In genomic region chr14:42814817-42815216, GRCh38 we compare ENCODE assay signal across 24 cellular contexts.
"Had no signal": no experiment of that assay in that cellular context is flagged by ENCODE, and none has a peak within 500 bp of the region (broad histone marks: within the 10 kb centered on the region; RNA-seq: fewer than 3 reads in every experiment).

No MANE protein-coding gene starts in this region.

- ATAC-seq: left lobe of liver; natural killer cell; right lobe of liver; stimulated activated naive CD8-positive, alpha-beta T cell treated with anti-CD3 and anti-CD28 coated beads, Interleukin-15, amount 100 ng/mL, for 72 hours; upper lobe of right lung had no signal

- H3K4me1 ChIP-seq: esophagus squamous epithelium, right lobe of liver, suprapubic skin, transverse colon, upper lobe of right lung, uterus had no signal

- H3K4me3 ChIP-seq: esophagus squamous epithelium, lung, ovary, right lobe of liver, smooth muscle cell, suprapubic skin, transverse colon, upper lobe of right lung, uterus had no signal

- H3K27me3 ChIP-seq: esophagus squamous epithelium, ovary, right lobe of liver, suprapubic skin, transverse colon, upper lobe of right lung, uterus had no signal

- FAIRE-seq: keratinocyte had no signal

- H3K36me3 ChIP-seq: esophagus squamous epithelium, ovary, right lobe of liver, suprapubic skin, transverse colon, upper lobe of right lung, uterus had no signal

- DNase-seq: effector CD8-positive, alpha-beta T cell; erythroblast; esophagus squamous epithelium; foreskin melanocyte; hypothalamus; immature natural killer cell; natural killer cell; occipital lobe; ovary; right lobe of liver; stimulated activated CD4-positive, alpha-beta T cell treated with anti-CD3 and anti-CD28 coated beads, Interleukin-12 subunit alpha, Interleukin-12 subunit beta, amount 100 ng/mL, for 4 hours; stimulated activated CD4-positive, alpha-beta T cell treated with anti-CD3 and anti-CD28 coated beads, Interleukin-1b, Interleukin-23, amount 100 ng/mL, for 48 hours; stimulated activated CD4-positive, alpha-beta T cell treated with anti-CD3 and anti-CD28 coated beads, Interleukin-4, amount 100 ng/mL, for 1 hour; stimulated activated CD8-positive, alpha-beta memory T cell treated with anti-CD3 and anti-CD28 coated beads, Interleukin-4, amount 100 ng/mL, for 48 hours; stimulated activated naive CD4-positive, alpha-beta T cell; stimulated activated naive CD8-positive, alpha-beta T cell treated with anti-CD3 and anti-CD28 coated beads, Interleukin-15, amount 100 ng/mL, for 72 hours; transverse colon; upper lobe of right lung; uterus had no signal

- H3K27ac ChIP-seq: esophagus squamous epithelium, ovary, right lobe of liver, suprapubic skin, transverse colon, upper lobe of right lung, uterus had no signal

- H3K9me3 ChIP-seq: esophagus squamous epithelium, ovary, right lobe of liver, suprapubic skin, transverse colon, upper lobe of right lung, uterus had no signal
